ENCODE assay signal across 23 cellular contexts in the genomic region with DNA sequence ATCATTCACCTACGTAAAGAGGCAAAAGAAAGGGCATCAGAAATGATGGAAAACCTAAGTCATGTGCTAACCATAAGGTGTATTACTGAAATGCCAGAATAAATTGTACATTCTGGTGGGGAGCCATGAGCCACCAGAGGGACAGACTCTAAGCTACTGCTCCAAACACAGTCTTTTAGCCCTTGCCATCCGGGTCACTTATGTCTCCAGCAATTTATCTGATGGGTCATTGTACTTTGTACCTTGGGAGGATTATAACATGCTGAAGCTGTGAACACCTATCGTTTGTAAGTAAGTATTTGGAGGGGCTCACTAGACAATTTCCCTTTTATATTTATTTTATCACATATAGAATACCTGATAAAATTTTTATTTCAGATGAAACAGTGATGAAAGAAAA.
"Had no signal": no experiment of that assay in that cellular context is flagged by ENCODE, and none has a peak within 500 bp of the region (broad histone marks: within the 10 kb centered on the region; RNA-seq: fewer than 3 reads in every experiment).

No MANE protein-coding gene starts in this region.

- H3K4me2 ChIP-seq: KMS-11, SK-N-SH had no signal

- H3K9ac ChIP-seq: KMS-11, SK-N-SH had no signal

- H3K9me2 ChIP-seq: SK-N-SH had no signal

- ATAC-seq: K562, Panc1, PC-3 had no signal

- H3K4me1 Mint-ChIP-seq: IgD-negative memory B cell had no signal

- DNase-seq: Kasumi-1; MM.1S; NCI-H1092 treated with DMSO at 0.1 percent for 48 hours; NCI-H1436; NCI-H187; NCI-H2029; NCI-H2081 treated with DMSO at 0.1 percent for 48 hours; NCI-H2171 treated with DMSO at 0.1 percent for 48 hours; NCI-H345; NCI-H446 treated with DMSO at 0.1 percent for 48 hours; NCI-H510A treated with DMSO at 0.1 percent for 48 hours; NCI-H526; NCI-H748 treated with DMSO at 0.1 percent for 48 hours; NK-92 treated with Interleukin-12 subunit alpha and Interleukin-12 subunit beta, amount 100 ng/mL, for 24 hours; PC-3; SHP77; SK-N-SH; SW 1271 had no signal

- H3K27ac Mint-ChIP-seq: IgD-negative memory B cell had no signal

- H3K4me3 Mint-ChIP-seq: IgD-negative memory B cell had no signal

- H3K4me3 ChIP-seq: K562 had no signal

- H3K9me3 ChIP-seq: SK-N-SH had no signal

- H3K36me3 Mint-ChIP-seq: IgD-negative memory B cell had no signal

- H3K27ac ChIP-seq: KMS-11, RWPE1 had no signal
